In genomic region chr16:77335652-77336234, GRCh38 we compare ENCODE assay signal across 1 cellular context.
A peak's percentile ranks its signal among the peaks of the same experiment; 100 is the strongest.
TF ChIP-seq lines count a peak whose summit lies in the region.

No MANE protein-coding gene starts in this region.

TF ChIP-seq in H1, 55 proteins besides CTCF, POLR2A, EP300 and RAD21 (continued from another document):
- TF ChIP-seq HDAC6 (IDR thresholded peaks at IDR 0.05; ENCODE audit: low read depth, low read length) (no peak), BRCA1 (IDR thresholded peaks at IDR 0.05; ENCODE audit: low read depth, low read length) (no peak), CBX8 (IDR thresholded peaks at IDR 0.05; ENCODE audit: borderline replicate concordance, low read depth, low read length) (no peak), MAFK (IDR thresholded peaks at IDR 0.05; ENCODE audit: low read depth, low read length) (no peak), CHD2 (IDR thresholded peaks at IDR 0.05; ENCODE audit: low read length) (no peak), SAP30 (IDR thresholded peaks at IDR 0.05; ENCODE audit: insufficient read depth, insufficient replicate concordance, low read length) (no peak), SP2 (IDR thresholded peaks at IDR 0.05; ENCODE audit: low read length) (no peak), EZH2 (IDR thresholded peaks at IDR 0.05; ENCODE audit: low read depth, low read length, severe bottlenecking) (no peak), EGR1 (IDR thresholded peaks at IDR 0.05; ENCODE audit: borderline replicate concordance, low read depth, low read length) (no peak), PHF8 (conservative IDR thresholded peaks at IDR 0.05; ENCODE audit: low read depth, low read length) (no peak), CTBP2 (IDR thresholded peaks at IDR 0.05; ENCODE audit: borderline replicate concordance, insufficient read depth, insufficient read length, low read length) (no peak), NRF1 (IDR thresholded peaks at IDR 0.05; ENCODE audit: low read depth, low read length) (no peak), FOSL1 (IDR thresholded peaks at IDR 0.05; ENCODE audit: insufficient read depth, low read depth, low read length) (no peak), SRF (IDR thresholded peaks at IDR 0.05; ENCODE audit: low read depth, low read length) (no peak), SIN3A (conservative IDR thresholded peaks at IDR 0.05 in 1 of 2, IDR thresholded peaks at IDR 0.05 in 1 of 2; ENCODE audit: low read depth in 1 of 2, low read length in 2 of 2) (no peak), CREB1 (IDR thresholded peaks at IDR 0.05) (no peak), JUND (IDR thresholded peaks at IDR 0.05; ENCODE audit: low read length) (no peak), TEAD4 (IDR thresholded peaks at IDR 0.05; ENCODE audit: low read depth, low read length) (0 out of 2 replicates have a peak, but pooled peaks have one; percentile 1), CBX5 (IDR thresholded peaks at IDR 0.05; ENCODE audit: low read depth, low read length) (no peak), SP1 (IDR thresholded peaks at IDR 0.05; ENCODE audit: low read depth, low read length) (peak; percentile 82), TAF7 (optimal IDR thresholded peaks at IDR 0.05; ENCODE audit: borderline replicate concordance, low read depth, low read length) (no peak), JUN (IDR thresholded peaks at IDR 0.05; ENCODE audit: low read depth, low read length) (no peak), RXRA (IDR thresholded peaks at IDR 0.05; ENCODE audit: insufficient read depth, low read depth, low read length) (no peak), SIX5 (IDR thresholded peaks at IDR 0.05; ENCODE audit: low read depth, low read length) (no peak), RBBP5 (IDR thresholded peaks at IDR 0.05; ENCODE audit: borderline replicate concordance, low read depth, low read length) (peak; percentile 60; the same call in 1 of the 2 replicates), BCL11A (IDR thresholded peaks at IDR 0.05; ENCODE audit: low read depth in 2 of 2, low read length in 2 of 2) (no peak), TAF1 (IDR thresholded peaks at IDR 0.05; ENCODE audit: low read depth, low read length) (0 out of 2 replicates have a peak, but pooled peaks have one; percentile 15), SIRT6 (IDR thresholded peaks at IDR 0.05; ENCODE audit: low read length) (no peak), KDM4A (IDR thresholded peaks at IDR 0.05; ENCODE audit: low read depth, low read length, severe bottlenecking) (no peak), NANOG (IDR thresholded peaks at IDR 0.05; ENCODE audit: insufficient read depth, low read depth, low read length, poor library complexity, severe bottlenecking) (no peak), ATF2 (IDR thresholded peaks at IDR 0.05; ENCODE audit: low read length) (no peak), TBP (IDR thresholded peaks at IDR 0.05; ENCODE audit: low read depth, low read length) (no peak), SUZ12 (IDR thresholded peaks at IDR 0.05; ENCODE audit: low read length) (no peak), ASH2L (IDR thresholded peaks at IDR 0.05; ENCODE audit: low read length) (peak; percentile 40), GTF2F1 (IDR thresholded peaks at IDR 0.05; ENCODE audit: borderline replicate concordance, low read depth, low read length) (no peak), CEBPB (IDR thresholded peaks at IDR 0.05; ENCODE audit: low read depth, low read length) (no peak), MAX (IDR thresholded peaks at IDR 0.05) (0 out of 2 replicates have a peak, but pooled peaks have one; percentile 19), TCF12 (IDR thresholded peaks at IDR 0.05; ENCODE audit: low read depth, low read length) (peak; percentile 96), ZNF274 (IDR thresholded peaks at IDR 0.05; ENCODE audit: borderline replicate concordance, extremely low read depth, low read length) (no peak)
